In genomic region chr2:219352448-219353023, GRCh38 we compare ENCODE assay signal across 8 cellular contexts. TPM values are rescaled to one million over a fixed set of nuclear protein-coding genes. Genes with fewer than 3 reads are reported as not detected.
DNase-seq lines count a peak whose midpoint lies in the region; ATAC-seq, FAIRE-seq and TF ChIP-seq lines count a peak whose summit lies in the region.

No MANE protein-coding gene starts in this region.

- no peak overlapping the region for H3K27ac ChIP-seq in K562 (ENCODE audit: extremely low read depth, low read depth, low read length)

- BruUV-seq in K562 (replicated peaks; lab: Mats Ljungman, UMichigan): no TSS peak

- DNase-seq in AG09309 (ENCODE audit: low read depth) (no peak), GM19239 (ENCODE audit: insufficient read length, low spot score) (peak; percentile 52), NCI-H1417 treated with DMSO at 0.1 percent for 48 hours (lab: John Stamatoyannopoulos, UW) (peak; percentile 43), UCSD-AML1 (lab: John Stamatoyannopoulos, UW; ENCODE audit: unreplicated experiment) (peak; percentile 65), K562 (ENCODE audit: extremely low read depth in 1 of 4, low spot score in 3 of 4) (peak; percentile 59 to 76 (median 66)), iris pigment epithelial cell (ENCODE audit: low read depth) (peak; percentile 61)
- peak; percentile 36 for DNase-seq in stimulated activated CD4-positive, alpha-beta T cell treated with anti-CD3 and anti-CD28 coated beads, Interleukin-2, amount 100 ng/mL, for 4 hours (ENCODE audit: low read depth)

- no peak for TF ChIP-seq POLR2A in K562 (conservative IDR thresholded peaks at IDR 0.05)

- intact Hi-C loops in K562 (cut with micrococcal nuclease): loop anchor here (1.0 to 5.0 kb wide), 2 partner anchors 55 to 192 kb away; partner anchors contain the start of gene NHEJ1

- POLR2A ChIA-PET in K562 (lab: Yijun Ruan, JAX): no interaction called here

- H2AFZ ChIP-seq in K562 (ENCODE audit: low read depth, low read length): no peak overlapping the region

- H3K79me2 ChIP-seq in K562 (ENCODE audit: control insufficient read depth, insufficient read depth, low read length): no peaks in the 10 kb centered on the region

- H3K4me3 ChIP-seq in AG09309 (ENCODE audit: control insufficient read depth, low read depth, low read length) (no peak overlapping the region), K562 (no peak overlapping the region)

- TF ChIP-seq EP300 in K562 (IDR thresholded peaks at IDR 0.05; ENCODE audit: low read length): no peak

- FAIRE-seq in GM19239 (lab: Jason Lieb, UNC): peak; percentile 77
- peak; percentile 82 for FAIRE-seq in K562 (lab: Jason Lieb, UNC)

- no peaks in the 10 kb centered on the region for H4K20me1 ChIP-seq in K562 (replicated peaks; ENCODE audit: control insufficient read depth, insufficient read depth, low read length)

- H3K4me2 ChIP-seq in K562 (ENCODE audit: insufficient read depth, low read length): no peak overlapping the region

- no peaks in the 10 kb centered on the region for H3K9me1 ChIP-seq in K562 (ENCODE audit: control insufficient read depth, insufficient read depth, low read length)

- H3K27me3 ChIP-seq in K562 (ENCODE audit: control insufficient read depth in 2 of 2, insufficient read depth in 2 of 2, low read length in 2 of 2): peaks cover 0 to 7% of the 10 kb centered on the region in 2 experiments; a peak in 2 of 5 replicates

- H3K9me3 ChIP-seq in K562 (replicated peaks; ENCODE audit: control insufficient read depth, insufficient read depth, low read depth, low read length): no peaks in the 10 kb centered on the region

- WGBS in K562 (ENCODE audit: insufficient coverage, low coverage, missing lambda C conversion rate): 9% methylated on average over 4 of the region's 5 CpGs

- peaks cover 2 to 4% of the 10 kb centered on the region in 2 experiments; a peak in 3 of 5 replicates for H3K4me1 ChIP-seq in K562 (replicated peaks in 1 of 2; ENCODE audit: control insufficient read depth in 2 of 2, insufficient read depth in 2 of 2, low read length in 2 of 2)

- in situ Hi-C loops in K562 (cut with MboI): no loop called here

- peak; percentile 71 for TF ChIP-seq CTCF in AG09309 (IDR thresholded peaks at IDR 0.05; ENCODE audit: control insufficient read depth, insufficient read depth, low read depth, low read length, missing control alignments)
- TF ChIP-seq CTCF in K562 (IDR thresholded peaks at IDR 0.05 in 2 of 3, conservative IDR thresholded peaks at IDR 0.05 in 1 of 3; ENCODE audit: insufficient read depth in 2 of 3, low read depth in 1 of 3, low read length in 3 of 3): peak; percentile 68 to 76 (median 74)

- peak; percentile 96 for ATAC-seq in K562
- no peak for ATAC-seq in HG03280 (IDR thresholded peaks at IDR 0.05; ENCODE audit: unreplicated experiment)

- H3K9ac ChIP-seq in K562 (ENCODE audit: insufficient read depth in 1 of 2, low read depth in 2 of 2, low read length in 2 of 2): no peak overlapping the region

- TF ChIP-seq RAD21 in K562 (CRISPR knock-in tag; conservative IDR thresholded peaks at IDR 0.05 in 1 of 2, IDR thresholded peaks at IDR 0.05 in 1 of 2): peak; percentile 42 to 70

- CTCF ChIA-PET in K562 (lab: Yijun Ruan, JAX; ENCODE audit: low intra/inter-chr PET ratio): no interaction called here

- no peaks in the 10 kb centered on the region for H3K36me3 ChIP-seq in K562 (ENCODE audit: control insufficient read depth, insufficient read depth, low read length)

TF ChIP-seq in K562, 482 proteins besides CTCF, POLR2A, EP300 and RAD21 (continues in another document):
- TF ChIP-seq EP400 (IDR thresholded peaks at IDR 0.05): no peak
- no peak for TF ChIP-seq SMARCA4 (IDR thresholded peaks at IDR 0.05)
- TF ChIP-seq ZSCAN29 (IDR thresholded peaks at IDR 0.05): no peak
- no peak for TF ChIP-seq SNAPC5 (CRISPR knock-in tag; IDR thresholded peaks at IDR 0.05)
- TF ChIP-seq CBX5 (IDR thresholded peaks at IDR 0.05; ENCODE audit: borderline replicate concordance, low read depth): no peak
- TF ChIP-seq RB1 (IDR thresholded peaks at IDR 0.05; ENCODE audit: low read depth): no peak
- no peak for TF ChIP-seq HDGF (IDR thresholded peaks at IDR 0.05)
- no peak for TF ChIP-seq ELF2 (CRISPR knock-in tag; IDR thresholded peaks at IDR 0.05)
- TF ChIP-seq MAFK (IDR thresholded peaks at IDR 0.05; ENCODE audit: low read length): peak; percentile 95
- TF ChIP-seq ZNF507 (tag; conservative IDR thresholded peaks at IDR 0.05): no peak
- no peak for TF ChIP-seq LARP7 (IDR thresholded peaks at IDR 0.05)
- TF ChIP-seq ZNF551 (CRISPR knock-in tag; IDR thresholded peaks at IDR 0.05): no peak
- no peak for TF ChIP-seq PRMT5 (CRISPR knock-in tag; IDR thresholded peaks at IDR 0.05)

RNA-seq across cellular contexts. Expression of gene RESP18, which starts 20.0 kb away (rescaled TPM):
- total RNA-seq in K562 (2011; cell fraction: chromatin; rRNA removed; ENCODE audit: low replicate concordance): not detected in 2 replicates
- not detected in 2 replicates for total RNA-seq in K562 (2011; cell fraction: nucleolus; rRNA removed)
- not detected in 2 replicates for total RNA-seq in K562 (2011; cell fraction: nucleoplasm; rRNA removed)
- not detected in 2 replicates for total RNA-seq in K562 (2014; rRNA removed)
- not detected in 2 replicates for total RNA-seq in K562 (2014; rRNA removed; fragmentation: Illumina TruSeq; extraction: Trizol)
- total RNA-seq in K562 (2015; rRNA removed; fragmentation: Illumina TruSeq; extraction: Trizol): not detected in 2 replicates
- total RNA-seq in K562 (2021): not detected in 2 replicates
- not detected in 2 replicates for polyA plus RNA-seq in K562 (2011; rRNA removed)
- polyA plus RNA-seq in K562 (2011; cell fraction: cytosol; rRNA removed): not detected in 2 replicates
- polyA plus RNA-seq in K562 (2011; cell fraction: nucleus; rRNA removed): not detected in 2 replicates
- not detected in 2 replicates for polyA plus RNA-seq in K562 (2012)
- polyA plus RNA-seq in K562 (2014; fragmentation: Illumina TruSeq; extraction: Trizol): not detected in 2 replicates
- not detected for polyA plus RNA-seq in K562 (2014; fragmentation: Nextera tagmentation; extraction: Ambion mirVana)
- not detected in 2 replicates for polyA plus RNA-seq in K562 (2014; rRNA removed)
- polyA minus RNA-seq in K562 (2011; rRNA and poly(A)+ RNA removed): not detected in 2 replicates
- polyA minus RNA-seq in K562 (2011; cell fraction: cytosol; rRNA and poly(A)+ RNA removed): not detected in 2 replicates
- polyA minus RNA-seq in K562 (2011; cell fraction: nucleus; rRNA and poly(A)+ RNA removed): not detected in 2 replicates

RNA-seq across cellular contexts. Expression of gene DNPEP, which starts 35.2 kb away (rescaled TPM):
- total RNA-seq in K562 (2011; cell fraction: chromatin; rRNA removed; ENCODE audit: low replicate concordance): 68.2 and 175 TPM in 2 replicates
- 98.4 and 99.9 TPM in 2 replicates for total RNA-seq in K562 (2011; cell fraction: nucleolus; rRNA removed)
- 71.9 and 73.9 TPM in 2 replicates for total RNA-seq in K562 (2011; cell fraction: nucleoplasm; rRNA removed)
- total RNA-seq in K562 (2014; rRNA removed): 37.5 and 62.2 TPM in 2 replicates
- total RNA-seq in K562 (2014; rRNA removed; fragmentation: Illumina TruSeq; extraction: Trizol): 28.3 and 38.1 TPM in 2 replicates
- 44.0 and 45.5 TPM in 2 replicates for total RNA-seq in K562 (2015; rRNA removed; fragmentation: Illumina TruSeq; extraction: Trizol)
- total RNA-seq in K562 (2021): 71.4 and 74.8 TPM in 2 replicates
- 52.5 and 66.6 TPM in 2 replicates for polyA plus RNA-seq in K562 (2011; rRNA removed)
- polyA plus RNA-seq in K562 (2011; cell fraction: cytosol; rRNA removed): 71.9 and 131 TPM in 2 replicates
- 108 and 164 TPM in 2 replicates for polyA plus RNA-seq in K562 (2011; cell fraction: nucleus; rRNA removed)
- 78.1 and 85.3 TPM in 2 replicates for polyA plus RNA-seq in K562 (2012)
- polyA plus RNA-seq in K562 (2014; fragmentation: Illumina TruSeq; extraction: Trizol): 45.2 and 68.1 TPM in 2 replicates
- 10 to 100 TPM; 34.6 to 53.2 TPM for polyA plus RNA-seq in K562 (2014; fragmentation: Nextera tagmentation; extraction: Ambion mirVana)
- polyA plus RNA-seq in K562 (2014; rRNA removed): 61.3 and 70.4 TPM in 2 replicates
- polyA minus RNA-seq in K562 (2011; rRNA and poly(A)+ RNA removed): 24.7 and 36.5 TPM in 2 replicates
- 31.6 and 35.3 TPM in 2 replicates for polyA minus RNA-seq in K562 (2011; cell fraction: cytosol; rRNA and poly(A)+ RNA removed)
- 27.1 and 36.2 TPM in 2 replicates for polyA minus RNA-seq in K562 (2011; cell fraction: nucleus; rRNA and poly(A)+ RNA removed)

RNA-seq across cellular contexts. Expression of gene PTPRN, which starts 43.3 kb away (rescaled TPM):
- total RNA-seq in K562 (2011; cell fraction: chromatin; rRNA removed; ENCODE audit: low replicate concordance): 7.3 and 20.4 TPM in 2 replicates
- total RNA-seq in K562 (2011; cell fraction: nucleolus; rRNA removed): 5.5 and 20.2 TPM in 2 replicates
- total RNA-seq in K562 (2011; cell fraction: nucleoplasm; rRNA removed): 6.1 and 11.5 TPM in 2 replicates
- total RNA-seq in K562 (2014; rRNA removed) (0.45 and 0.53 TPM in 2 replicates), K562 (2014; rRNA removed; fragmentation: Illumina TruSeq; extraction: Trizol) (0.03 and 0.25 TPM in 2 replicates), K562 (2015; rRNA removed; fragmentation: Illumina TruSeq; extraction: Trizol) (0.23 and 0.40 TPM in 2 replicates), K562 (2021) (0.67 and 0.71 TPM in 2 replicates)
- polyA plus RNA-seq in K562 (2011; rRNA removed) (1.2 and 2.4 TPM in 2 replicates), K562 (2014; fragmentation: Illumina TruSeq; extraction: Trizol) (0.30 and 0.93 TPM in 2 replicates), K562 (2014; fragmentation: Nextera tagmentation; extraction: Ambion mirVana) (under 1 TPM in 1 of 2 experiments, not detected in 1; 0.15 TPM), K562 (2014; rRNA removed) (0.98 and 1.3 TPM in 2 replicates)
- polyA plus RNA-seq in K562 (2011; cell fraction: cytosol; rRNA removed): 1.2 and 6.3 TPM in 2 replicates
- polyA plus RNA-seq in K562 (2011; cell fraction: nucleus; rRNA removed): 3.5 and 11.2 TPM in 2 replicates
- polyA plus RNA-seq in K562 (2012): 1.2 and 1.7 TPM in 2 replicates
- 0.90 and 1.6 TPM in 2 replicates for polyA minus RNA-seq in K562 (2011; rRNA and poly(A)+ RNA removed)
- 3.7 and 5.7 TPM in 2 replicates for polyA minus RNA-seq in K562 (2011; cell fraction: cytosol; rRNA and poly(A)+ RNA removed)
- polyA minus RNA-seq in K562 (2011; cell fraction: nucleus; rRNA and poly(A)+ RNA removed): 0.67 and 3.2 TPM in 2 replicates
